ENCODE assay signal across 8 cellular contexts in the genomic region with DNA sequence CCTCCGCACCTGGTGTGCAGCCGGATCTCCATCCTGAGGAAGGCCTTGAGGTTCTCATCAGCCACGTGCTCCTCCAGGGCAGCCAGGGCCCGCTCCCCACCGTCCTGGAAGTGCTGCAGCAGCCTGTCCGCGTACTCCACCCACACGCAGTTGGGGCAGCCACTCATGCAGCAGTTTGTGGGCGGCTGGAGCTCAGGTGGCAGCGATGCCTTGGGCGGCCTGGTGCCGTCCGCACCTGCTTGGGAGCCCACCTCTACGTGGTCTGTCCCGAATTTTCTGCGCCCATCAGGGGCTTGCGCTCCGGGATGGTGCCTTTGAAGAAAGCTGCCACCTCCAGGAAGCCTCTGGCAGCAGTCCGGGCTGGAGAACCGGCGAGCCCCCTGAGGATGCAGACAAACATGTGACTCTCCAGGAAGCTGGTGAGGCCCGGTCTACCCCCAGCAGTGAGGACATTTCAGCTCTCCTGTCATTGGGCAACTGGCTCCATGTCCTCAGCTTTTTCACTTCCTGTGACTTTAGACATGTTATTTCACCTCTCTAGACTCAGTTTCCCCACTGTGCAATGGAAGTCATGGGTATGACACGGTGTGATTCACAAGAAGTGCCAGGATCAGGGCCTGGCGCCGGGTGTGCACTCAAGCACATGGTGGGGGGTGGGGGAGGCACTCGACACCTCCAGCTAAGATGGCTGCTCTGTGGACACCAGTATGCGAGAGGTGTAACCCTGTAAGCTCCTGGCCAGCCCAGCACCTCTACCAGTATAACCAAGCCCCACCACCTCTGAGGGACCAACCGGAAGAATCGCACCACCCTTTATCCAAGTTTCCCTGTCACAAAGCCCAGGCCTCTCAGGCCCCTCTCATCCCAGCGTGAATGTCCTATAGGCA. TPM values are rescaled to one million over a fixed set of nuclear protein-coding genes. Genes with fewer than 3 reads are reported as not detected.
A peak's percentile ranks its signal among the peaks of the same experiment; 100 is the strongest.
DNase-seq lines count a peak whose midpoint lies in the region; ATAC-seq and TF ChIP-seq lines count a peak whose summit lies in the region.

No MANE protein-coding gene starts in this region.

- H3K27ac Mint-ChIP-seq in activated T-cell treated with anti-CD3 and anti-CD28 coated beads, Interleukin-2, amount 50 U/mL, for 24 hours: peak overlapping the region; percentile 99

- no peaks in the 10 kb centered on the region for H3K27me3 Mint-ChIP-seq in activated T-cell treated with anti-CD3 and anti-CD28 coated beads, Interleukin-2, amount 50 U/mL, for 24 hours

- peak overlapping the region; percentile 79 for H4K12ac ChIP-seq in trophoblast cell (ENCODE audit: low read depth, low read length)

- H3K23ac ChIP-seq in trophoblast cell (ENCODE audit: low read length): no peak overlapping the region

- peak overlapping the region; percentile 85 for H4K91ac ChIP-seq in trophoblast cell (ENCODE audit: low read depth, low read length)

- H2BK12ac ChIP-seq in trophoblast cell (ENCODE audit: low read length): no peak overlapping the region

- ATAC-seq in GM19395 (IDR thresholded peaks at IDR 0.05; ENCODE audit: unreplicated experiment): peak; percentile 17
- ATAC-seq in GM19023 (IDR thresholded peaks at IDR 0.05; ENCODE audit: unreplicated experiment): no peak

- peaks cover 14 to 23% of the 10 kb centered on the region in 2 experiments for H3K36me3 ChIP-seq in trophoblast cell (ENCODE audit: control insufficient read depth in 1 of 2, insufficient read depth in 2 of 2, low read length in 2 of 2)

- peak overlapping the region; percentile 67 for H3K9ac ChIP-seq in trophoblast cell (ENCODE audit: low read length)

- peak overlapping the region; percentile 67 for H3K4me2 ChIP-seq in trophoblast cell (ENCODE audit: low read length)

- peaks cover 11% of the 10 kb centered on the region for H3K79me1 ChIP-seq in trophoblast cell (ENCODE audit: low read length)

- H3K4me3 ChIP-seq in fibroblast of villous mesenchyme (ENCODE audit: low read depth, low read length) (peak overlapping the region; percentile 95), trophoblast cell (ENCODE audit: low read depth, low read length) (peak overlapping the region; percentile 81)

- peaks cover 16 to 18% of the 10 kb centered on the region in 2 experiments for H3K4me1 ChIP-seq in trophoblast cell (ENCODE audit: control insufficient read depth in 1 of 2, insufficient read depth in 2 of 2, low read length in 2 of 2)

- H2BK120ac ChIP-seq in trophoblast cell (ENCODE audit: insufficient read depth, low read length, poor library complexity): peak overlapping the region; percentile 82

- peak overlapping the region; percentile 90 for H3K14ac ChIP-seq in trophoblast cell (ENCODE audit: low read length)

- peak overlapping the region; percentile 56 for H3K4ac ChIP-seq in trophoblast cell (ENCODE audit: low read depth, low read length)

- H3K79me2 ChIP-seq in trophoblast cell (ENCODE audit: control insufficient read depth, insufficient read depth, low read length, poor library complexity): peaks cover 13% of the 10 kb centered on the region

- no CpG with 5 or more reads among the region's 30 CpGs for WGBS in trophoblast cell (ENCODE audit: extremely low coverage, insufficient coverage, insufficient read length)

- no peaks in the 10 kb centered on the region for H3K9me3 ChIP-seq in trophoblast cell (ENCODE audit: insufficient read depth, low read depth, low read length)

- no peak for TF ChIP-seq CTCF in fibroblast of villous mesenchyme (IDR thresholded peaks at IDR 0.05; ENCODE audit: insufficient read depth, low read depth, low read length)

- H4K8ac ChIP-seq in trophoblast cell (ENCODE audit: low read depth, low read length): peak overlapping the region; percentile 95

- peak overlapping the region; percentile 64 for H2AK5ac ChIP-seq in trophoblast cell (ENCODE audit: low read length)

- H3K27me3 ChIP-seq in trophoblast cell (ENCODE audit: insufficient read depth, low read length): no peaks in the 10 kb centered on the region

- peak overlapping the region; percentile 83 for H3K18ac ChIP-seq in trophoblast cell (ENCODE audit: low read length)

- DNase-seq in ACHN (peak; percentile 29), NCI-H146 treated with DMSO at 0.1 percent for 48 hours (lab: John Stamatoyannopoulos, UW; ENCODE audit: unreplicated experiment) (peak; percentile 43), fibroblast of villous mesenchyme (ENCODE audit: low read depth) (no peak), trophoblast cell (no peak), germinal center (ENCODE audit: low spot score) (no peak)
- peak; percentile 82 for DNase-seq in activated T-cell treated with anti-CD3 and anti-CD28 coated beads, Interleukin-2, amount 50 U/mL, for 24 hours

- H3K27ac ChIP-seq in trophoblast cell (ENCODE audit: low read depth, low read length): no peak overlapping the region

- peaks cover 60% of the 10 kb centered on the region for H3K4me1 Mint-ChIP-seq in activated T-cell treated with anti-CD3 and anti-CD28 coated beads, Interleukin-2, amount 50 U/mL, for 24 hours (ENCODE audit: low read depth)

- H3K9me3 Mint-ChIP-seq in activated T-cell treated with anti-CD3 and anti-CD28 coated beads, Interleukin-2, amount 50 U/mL, for 24 hours: no peaks in the 10 kb centered on the region

- peaks cover 61% of the 10 kb centered on the region for H3K36me3 Mint-ChIP-seq in activated T-cell treated with anti-CD3 and anti-CD28 coated beads, Interleukin-2, amount 50 U/mL, for 24 hours (ENCODE audit: low read depth)

- H2BK5ac ChIP-seq in trophoblast cell (ENCODE audit: low read depth, low read length, poor library complexity): peak overlapping the region; percentile 86

- H2AFZ ChIP-seq in trophoblast cell (ENCODE audit: insufficient read depth, low read length, poor library complexity): peak overlapping the region; percentile 82

- peak overlapping the region; percentile 95 for H3K4me3 Mint-ChIP-seq in activated T-cell treated with anti-CD3 and anti-CD28 coated beads, Interleukin-2, amount 50 U/mL, for 24 hours

- in situ Hi-C loops in ACHN (cut with HindIII; ENCODE audit: low pct_ligation_motif_present, low pct_unique_long_range_greater_than_20kb, low sequenced_read_pairs): no loop called here

RNA-seq across cellular contexts. Expression of gene OXLD1, which starts 1.0 kb away (rescaled TPM):
- 23.7 and 28.0 TPM in 2 replicates for total RNA-seq in fibroblast of villous mesenchyme
- 19.2 and 20.7 TPM in 2 replicates for polyA plus RNA-seq in trophoblast cell (2013)

RNA-seq across cellular contexts. Expression of gene CCDC137, which starts 1.1 kb away (rescaled TPM):
- 7.8 and 10.0 TPM in 2 replicates for total RNA-seq in fibroblast of villous mesenchyme
- 23.6 and 24.3 TPM in 2 replicates for polyA plus RNA-seq in trophoblast cell (2013)

RNA-seq across cellular contexts. Expression of gene PDE6G, which starts 9.1 kb away (rescaled TPM):
- total RNA-seq in fibroblast of villous mesenchyme: not detected in 2 replicates
- 0.21 and 0.42 TPM in 2 replicates for polyA plus RNA-seq in trophoblast cell (2013)

RNA-seq across cellular contexts. Expression of gene ARL16, which starts 18.1 kb away (rescaled TPM):
- total RNA-seq in fibroblast of villous mesenchyme: 22.9 and 27.4 TPM in 2 replicates
- polyA plus RNA-seq in trophoblast cell (2013): 34.8 and 35.3 TPM in 2 replicates

RNA-seq across cellular contexts. Expression of gene HGS, which starts 18.4 kb away (rescaled TPM):
- 75.1 and 94.4 TPM in 2 replicates for total RNA-seq in fibroblast of villous mesenchyme
- 57.4 and 59.9 TPM in 2 replicates for polyA plus RNA-seq in trophoblast cell (2013)

Comparison
In these comparisons a context has a peak if more than half of its experiments do, and no peak if none do; other contexts are left out.
1. DNase-seq: peak in ACHN (single experiment), NCI-H146 treated with DMSO at 0.1 percent for 48 hours (single experiment) and activated T-cell treated with anti-CD3 and anti-CD28 coated beads, Interleukin-2, amount 50 U/mL, for 24 hours (single experiment); none in fibroblast of villous mesenchyme (single experiment), trophoblast cell (0 of 2) and germinal center (single experiment).